Comparison of ENCODE assay signal across 11 cellular contexts in genomic region chr6:122868137-122868536, GRCh38.
"Had no signal": no experiment of that assay in that cellular context is flagged by ENCODE, and none has a peak within 500 bp of the region (broad histone marks: within the 10 kb centered on the region; RNA-seq: fewer than 3 reads in every experiment).

No MANE protein-coding gene starts in this region.

- H3K4me1 ChIP-seq: HAP-1 had no signal

- H3K27ac ChIP-seq: GM23248 had no signal

- FAIRE-seq: H1, H54 had no signal

- H2AFZ ChIP-seq: GM23248, GM23338 had no signal

- H3K4me3 Mint-ChIP-seq: GM23338, H9, HFFc6 had no signal

- H3K9me3 ChIP-seq: HAP-1 had no signal

- DNase-seq: GM23248, GOT3, H7, H9, HCEC 1CT, HFFc6 had no signal

- H3K4me1 Mint-ChIP-seq: GM23338 had no signal

- H3K36me3 ChIP-seq: HAP-1 had no signal

- H3K4me3 ChIP-seq: GM23248, GM23338, HAP-1 had no signal

- H3K27ac Mint-ChIP-seq: GM23338, H9, HFFc6 had no signal

- H3K9ac ChIP-seq: GM23248 had no signal

- H3K4me2 ChIP-seq: GM23338 had no signal

- H3K9me3 Mint-ChIP-seq: GM23338, H9, HFFc6 had no signal

- ATAC-seq: GM23338, HCT116 had no signal
